ENCODE assay signal across 24 cellular contexts in genomic region chr13:44044544-44045178, GRCh38.
DNase-seq lines count a peak whose midpoint lies in the region; ATAC-seq, FAIRE-seq and TF ChIP-seq lines count a peak whose summit lies in the region.
"Had no signal": no experiment of that assay in that cellular context is flagged by ENCODE, and none has a peak within 500 bp of the region (broad histone marks: within the 10 kb centered on the region; RNA-seq: fewer than 3 reads in every experiment).

No MANE protein-coding gene starts in this region.

- H3K4me2 ChIP-seq in PC-3 (ENCODE audit: low read length) = peak overlapping the region; percentile 26
- H3K4me2 ChIP-seq: KMS-11 had no signal

- H3K79me2 ChIP-seq in PC-3 (ENCODE audit: low read length) = no peaks in the 10 kb centered on the region
- H3K79me2 ChIP-seq: parathyroid adenoma had no signal

- H3K36me3 ChIP-seq in PC-3 (ENCODE audit: low read depth, low read length) = no peaks in the 10 kb centered on the region
- H3K36me3 ChIP-seq: esophagus muscularis mucosa, gastrocnemius medialis, thoracic aorta had no signal

- CTCF ChIA-PET in PC-3 (lab: Charles Lee) = no interaction called here

- no peak for FAIRE-seq in urothelium cell line (lab: Jason Lieb, UNC)

- peak overlapping the region; percentile 41 for H3K27ac ChIP-seq in PC-3 (ENCODE audit: low read length)
- H3K27ac ChIP-seq: esophagus muscularis mucosa, gastrocnemius medialis, KMS-11, parathyroid adenoma, thoracic aorta had no signal

- H3K9me3 ChIP-seq in PC-3 (ENCODE audit: low read length) = no peaks in the 10 kb centered on the region
- H3K9me3 ChIP-seq: esophagus muscularis mucosa, gastrocnemius medialis, thoracic aorta had no signal

- intact Hi-C loops in Right ventricle myocardium superior (cut with DNase I) (loop anchor here (5.0 kb wide), 1 partner anchor 137 kb away; no protein-coding TSS in a partner anchor), cardiac septum (cut with DNase I) (loop anchor here (5.0 kb wide), 1 partner anchor 137 kb away; no protein-coding TSS in a partner anchor), PC-3 (cut with micrococcal nuclease) (no loop called here)

- ATAC-seq in Right ventricle myocardium superior (ENCODE audit: poor library complexity) (peak; percentile 73), PC-3 (peak; percentile 91), GM19035 (IDR thresholded peaks at IDR 0.05; ENCODE audit: unreplicated experiment) (no peak)
- ATAC-seq in activated naive CD4-positive, alpha-beta T cell treated with anti-CD3 and anti-CD28 coated beads, Interleukin-2, amount 50 U/mL, for 72 hours = no peak
- ATAC-seq: gastrocnemius medialis; stimulated activated memory B cell treated with anti-CD40 and anti-IgM and Interleukin-4, amounts not matched to agents 10 μg/mL and 1 μg/mL and 100 μg/mL, for 72 hours had no signal

- no peaks in the 10 kb centered on the region for H3K36me3 Mint-ChIP-seq in activated naive CD4-positive, alpha-beta T cell treated with anti-CD3 and anti-CD28 coated beads, Interleukin-2, amount 50 U/mL, for 72 hours
- H3K36me3 Mint-ChIP-seq: stimulated activated memory B cell treated with anti-CD40 and anti-IgM and Interleukin-4, amounts not matched to agents 10 μg/mL and 1 μg/mL and 100 μg/mL, for 72 hours had no signal

- H3K9ac ChIP-seq in PC-3 (ENCODE audit: low read length) = no peak overlapping the region
- H3K9ac ChIP-seq: KMS-11, parathyroid adenoma had no signal

- peaks cover 36% of the 10 kb centered on the region for H3K4me1 ChIP-seq in PC-3 (ENCODE audit: insufficient read depth, low read length)
- H3K4me1 ChIP-seq: esophagus muscularis mucosa, gastrocnemius medialis, parathyroid adenoma had no signal

- no peaks in the 10 kb centered on the region for H3K9me2 ChIP-seq in PC-3 (replicated peaks; ENCODE audit: low read length)

- no peak for TF ChIP-seq CTCF in PC-3 (conservative IDR thresholded peaks at IDR 0.05; ENCODE audit: low read depth, low read length)

- H2AFZ ChIP-seq in PC-3 (ENCODE audit: low read length) = no peak overlapping the region
- H2AFZ ChIP-seq: parathyroid adenoma had no signal

- BruUV-seq in PC-3 (replicated peaks; lab: Mats Ljungman, UMichigan) = no TSS peak

- H4K20me1 ChIP-seq in PC-3 (ENCODE audit: low read length) = no peaks in the 10 kb centered on the region

- no peaks in the 10 kb centered on the region for H3F3A ChIP-seq in PC-3 (ENCODE audit: low read length, unreplicated experiment)

- DNase-seq in Right ventricle myocardium superior = peak; percentile 40
- DNase-seq in cardiac septum (ENCODE audit: low spot score) = no peak
- DNase-seq in PC-3 = peak; percentile 76
- DNase-seq in kidney glomerular epithelial cell (lab: John Stamatoyannopoulos, UW) = peak; percentile 59
- peak; percentile 8 for DNase-seq in urothelium cell line (ENCODE audit: low spot score)
- no peak for DNase-seq in activated naive CD4-positive, alpha-beta T cell treated with anti-CD3 and anti-CD28 coated beads, Interleukin-2, amount 50 U/mL, for 72 hours (ENCODE audit: low spot score in 2 of 2)
- no peak for DNase-seq in SW480 (ENCODE audit: low spot score)
- DNase-seq: activated CD8-positive, alpha-beta memory T cell treated with anti-CD3 and anti-CD28 coated beads, Interleukin-2, amount 50 U/mL, for 48 hours; activated effector memory CD4-positive, alpha-beta T cell treated with anti-CD3 and anti-CD28 coated beads, Interleukin-2, amount 50 U/mL, for 16 hours; effector CD8-positive, alpha-beta T cell; gastrocnemius medialis; GOT3; islet precursor cell; mammary epithelial cell; NCI-H2029 treated with DMSO at 0.1 percent for 48 hours; NCI-H510A treated with DMSO at 0.1 percent for 48 hours; T-helper 1 cell had no signal

- H3K4me3 ChIP-seq in PC-3 (ENCODE audit: low read length) = no peak overlapping the region
- H3K4me3 ChIP-seq: esophagus muscularis mucosa, gastrocnemius medialis, thoracic aorta had no signal

- H3K9me3 Mint-ChIP-seq in activated naive CD4-positive, alpha-beta T cell treated with anti-CD3 and anti-CD28 coated beads, Interleukin-2, amount 50 U/mL, for 72 hours = no peaks in the 10 kb centered on the region
- H3K9me3 Mint-ChIP-seq: central memory CD8-positive, alpha-beta T cell; stimulated activated memory B cell treated with anti-CD40 and anti-IgM and Interleukin-4, amounts not matched to agents 10 μg/mL and 1 μg/mL and 100 μg/mL, for 72 hours had no signal

- POLR2A ChIA-PET in PC-3 (lab: Charles Lee; ENCODE audit: unreplicated experiment) = interaction anchor here (0.7 kb wide), 1 partner anchor 714 kb away, joined by 5 read pairs; no protein-coding TSS in a partner anchor

- H3K27me3 ChIP-seq in PC-3 (ENCODE audit: low read length) = no peaks in the 10 kb centered on the region
- H3K27me3 ChIP-seq: esophagus muscularis mucosa, gastrocnemius medialis had no signal

- H3K27ac Mint-ChIP-seq in activated naive CD4-positive, alpha-beta T cell treated with anti-CD3 and anti-CD28 coated beads, Interleukin-2, amount 50 U/mL, for 72 hours = no peak overlapping the region
- H3K27ac Mint-ChIP-seq: stimulated activated memory B cell treated with anti-CD40 and anti-IgM and Interleukin-4, amounts not matched to agents 10 μg/mL and 1 μg/mL and 100 μg/mL, for 72 hours had no signal

Comparison
In these comparisons a context has a peak if more than half of its experiments do, and no peak if none do; other contexts are left out.
1. DNase-seq: peak in Right ventricle myocardium superior (single experiment), PC-3 (single experiment), kidney glomerular epithelial cell (single experiment) and urothelium cell line (single experiment); none in cardiac septum (single experiment), activated naive CD4-positive, alpha-beta T cell treated with anti-CD3 and anti-CD28 coated beads, Interleukin-2, amount 50 U/mL, for 72 hours (0 of 2) and SW480 (single experiment).
2. ATAC-seq: peak in Right ventricle myocardium superior (single experiment) and PC-3 (single experiment); none in activated naive CD4-positive, alpha-beta T cell treated with anti-CD3 and anti-CD28 coated beads, Interleukin-2, amount 50 U/mL, for 72 hours (0 of 2) and GM19035 (single experiment).